ENCODE assay signal across 8 cellular contexts in the genomic region with DNA sequence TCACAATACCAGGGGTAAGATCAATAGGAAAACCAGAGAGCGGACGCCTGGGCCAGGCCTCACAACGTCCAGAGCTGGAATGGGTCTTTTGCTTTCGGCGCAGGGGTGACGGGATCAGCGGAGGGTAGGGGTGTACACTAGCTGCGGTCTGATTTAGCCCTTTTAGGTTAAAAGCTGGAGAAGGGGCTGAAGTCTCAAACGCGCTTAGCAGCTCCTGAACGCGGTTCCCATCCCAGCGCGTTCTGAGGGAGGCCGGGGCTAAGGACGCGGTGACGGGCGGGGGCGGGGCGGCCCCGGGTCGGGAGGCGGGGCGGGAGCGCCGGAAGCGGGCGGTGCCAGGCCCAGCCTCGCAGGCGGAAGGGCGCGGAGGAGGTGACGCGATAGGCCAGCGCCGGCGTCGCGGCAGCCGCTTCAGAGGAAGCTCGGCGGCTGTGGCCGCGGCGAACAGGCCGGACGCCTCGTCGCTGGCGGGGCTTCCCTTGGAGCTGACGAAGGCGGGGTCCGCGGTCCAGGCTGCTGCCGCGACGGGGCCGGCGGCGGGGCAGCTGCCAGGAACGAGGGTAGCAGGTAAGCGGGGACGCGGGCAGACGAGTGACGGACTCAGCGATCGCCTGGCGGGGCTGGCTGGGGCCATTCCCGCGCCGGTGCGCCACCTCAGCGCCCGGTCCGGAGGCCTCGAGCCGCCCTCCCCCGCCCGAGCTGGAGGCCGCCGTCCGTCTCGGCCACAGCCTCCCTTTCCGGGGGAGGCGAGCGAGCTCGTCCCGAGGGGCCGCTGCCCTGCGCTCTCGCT. TPM values are rescaled to one million over a fixed set of nuclear protein-coding genes. Genes with fewer than 3 reads are reported as not detected.
DNase-seq lines count a peak whose midpoint lies in the region; ATAC-seq and TF ChIP-seq lines count a peak whose summit lies in the region.

TSS of gene SENP5 (plus strand) at position 414 of the 790 bp plus-strand sequence. CDS start 17,262 bp downstream, outside the sequence.

- H3K4me3 ChIP-seq in HCT116 (replicated peaks in 1 of 2; ENCODE audit: low read depth in 1 of 2, low read length in 2 of 2) = peak within 1 kb of the TSS; percentile 79 to 97
- peak within 1 kb of the TSS; percentile 92 for H3K4me3 ChIP-seq in MM.1S (ENCODE audit: low read length)
- H3K4me3 ChIP-seq in fibroblast of the aortic adventitia (ENCODE audit: low read depth, low read length) = peak within 1 kb of the TSS; percentile 88

- RAD21 ChIA-PET in HCT116 (lab: Charles Lee; ENCODE audit: low non-redundant PET in 1 of 2, low total read pairs in 2 of 2, uncharacterized antibody in 2 of 2, unreplicated experiment in 2 of 2) = no interaction called here

- CTCF ChIA-PET in HCT116 (lab: Charles Lee) = interaction anchor here (1.2 to 1.3 kb wide), 2 partner anchors 30 to 74 kb away, joined by 3 to 5 read pairs; partner anchors contain the start of gene NCBP2

- peaks cover 18% of the 10 kb centered on the region for H3K4me1 Mint-ChIP-seq in nephron

- H3F3A ChIP-seq in MM.1S (ENCODE audit: insufficient read depth, low read length) = peaks cover 11% of the 10 kb centered on the region

- H3K9me3 ChIP-seq in HCT116 (ENCODE audit: control insufficient read depth in 1 of 2, insufficient read depth in 1 of 2, low read depth in 1 of 2, low read length in 2 of 2) (no peaks in the 10 kb centered on the region), MM.1S (replicated peaks; ENCODE audit: insufficient read depth, low read length) (no peaks in the 10 kb centered on the region)

- H3K27ac ChIP-seq in HCT116 (ENCODE audit: low read depth, low read length) (peak within 1 kb of the TSS; percentile 57), MM.1S (ENCODE audit: low read length) (peak within 1 kb of the TSS; percentile 79)

- H4K20me1 ChIP-seq in HCT116 (ENCODE audit: insufficient read depth) = peaks cover 4% of the 10 kb centered on the region; the same call in 1 of the 2 replicates
- 0 out of 2 replicates have a peak, but pooled peaks cover 12% of the 10 kb centered on the region for H4K20me1 ChIP-seq in MM.1S (ENCODE audit: insufficient read depth, low read length)

- H3K27me3 ChIP-seq in HCT116 (ENCODE audit: insufficient read depth, low read length) (no peaks in the 10 kb centered on the region), MM.1S (replicated peaks; ENCODE audit: insufficient read depth, low read length) (no peaks in the 10 kb centered on the region)

- H3K79me2 ChIP-seq in HCT116 (ENCODE audit: insufficient read depth, low read length) = peaks cover 49% of the 10 kb centered on the region
- H3K79me2 ChIP-seq in MM.1S (ENCODE audit: low read length) = peaks cover 49% of the 10 kb centered on the region

- H3K36me3 ChIP-seq in HCT116 (ENCODE audit: control insufficient read depth in 1 of 2, insufficient read depth in 2 of 2, low read length in 2 of 2) = peaks cover 0 to 4% of the 10 kb centered on the region in 2 experiments; a peak in 2 of 4 replicates
- H3K36me3 ChIP-seq in MM.1S (replicated peaks; ENCODE audit: insufficient read depth, low read length) = no peaks in the 10 kb centered on the region

- peak within 1 kb of the TSS; percentile 82 for H3K9ac ChIP-seq in HCT116 (ENCODE audit: low read length)
- H3K9ac ChIP-seq in MM.1S (ENCODE audit: low read length) = peak within 1 kb of the TSS; percentile 89

- H3K27me3 Mint-ChIP-seq in nephron (ENCODE audit: low read depth) = no peaks in the 10 kb centered on the region

- TF ChIP-seq CTCF in HCT116 (IDR thresholded peaks at IDR 0.05 in 2 of 3, conservative IDR thresholded peaks at IDR 0.05 in 1 of 3; ENCODE audit: borderline replicate concordance in 1 of 3, insufficient read depth in 1 of 3, low read depth in 2 of 3, low read length in 2 of 3) (no peak), MM.1S (IDR thresholded peaks at IDR 0.05; ENCODE audit: low read length) (no peak), fibroblast of the aortic adventitia (IDR thresholded peaks at IDR 0.05; ENCODE audit: insufficient read depth, low read length) (no peak), nephron (IDR thresholded peaks at IDR 0.05; ENCODE audit: unreplicated experiment in 3 of 3) (no peak)

- BruUV-seq in HCT116 (replicated peaks; lab: Mats Ljungman, UMichigan) = no TSS peak

- peak; percentile 86 for DNase-seq in GDM1 (lab: John Stamatoyannopoulos, UW)
- peak; percentile 62 for DNase-seq in HCT116 (ENCODE audit: low read depth, low spot score)
- peak; percentile 97 for DNase-seq in MM.1S
- DNase-seq in SHP77 treated with DMSO at 0.1 percent for 48 hours (lab: John Stamatoyannopoulos, UW) = peak; percentile 42
- DNase-seq in activated effector memory CD4-positive, alpha-beta T cell treated with anti-CD3 and anti-CD28 coated beads, Interleukin-2, amount 50 U/mL, for 16 hours = peak; percentile 96
- DNase-seq in fibroblast of the aortic adventitia (ENCODE audit: low read depth) = peak; percentile 81
- DNase-seq in stimulated activated naive CD8-positive, alpha-beta T cell treated with anti-CD3 and anti-CD28 coated beads, Interleukin-15, Interleukin-2, amounts not matched to agents 100 U/mL and 50 U/mL, for 24 hours = peak; percentile 93

- H3K27ac Mint-ChIP-seq in nephron = peak within 1 kb of the TSS; percentile 86 to 99 (median 98)

- peak within 1 kb of the TSS; percentile 98 to 99 (median 99) for H3K4me3 Mint-ChIP-seq in nephron

- POLR2A ChIA-PET in HCT116 (lab: Charles Lee) = interaction anchor here (0.7 to 1.4 kb wide), 5 partner anchors 13 to 128 kb away, joined by 3 to 6 read pairs (median 4); partner anchors contain the start of genes NCBP2 and PAK2

- H3K4me1 ChIP-seq in HCT116 (ENCODE audit: control insufficient read depth in 1 of 2, insufficient read depth in 2 of 2, low read length in 2 of 2) (peaks cover 7 to 13% of the 10 kb centered on the region in 2 experiments; a peak in 3 of 4 replicates), MM.1S (ENCODE audit: low read length) (peaks cover 10% of the 10 kb centered on the region)

- H3K4me2 ChIP-seq in HCT116 (ENCODE audit: low read length) (peak within 1 kb of the TSS; percentile 79), MM.1S (ENCODE audit: low read depth, low read length) (peak within 1 kb of the TSS; percentile 93)

- no peak for TF ChIP-seq RAD21 in HCT116 (IDR thresholded peaks at IDR 0.05; ENCODE audit: low read depth)

- H2AFZ ChIP-seq in HCT116 (ENCODE audit: low read depth, low read length, poor library complexity, severe bottlenecking) = peak within 1 kb of the TSS; percentile 28
- H2AFZ ChIP-seq in MM.1S (ENCODE audit: low read length) = peak within 1 kb of the TSS; percentile 98

- H3K9me2 ChIP-seq in HCT116 (ENCODE audit: insufficient read depth) (no peaks in the 10 kb centered on the region), MM.1S (replicated peaks; ENCODE audit: insufficient read depth, low read length) (no peaks in the 10 kb centered on the region)

- peaks cover 6% of the 10 kb centered on the region for H3K36me3 Mint-ChIP-seq in nephron (ENCODE audit: low read depth)

- peak; percentile 94 for ATAC-seq in HCT116
- peak; percentile 98 for ATAC-seq in stimulated activated naive CD8-positive, alpha-beta T cell treated with anti-CD3 and anti-CD28 coated beads, Interleukin-15, Interleukin-2, amounts not matched to agents 100 U/mL and 50 U/mL, for 24 hours

- intact Hi-C loops in HCT116 (cut with micrococcal nuclease) = no loop called here

- peaks cover 7% of the 10 kb centered on the region for H3K9me3 Mint-ChIP-seq in nephron

- TF ChIP-seq POLR2A in HCT116 (IDR thresholded peaks at IDR 0.05; ENCODE audit: borderline replicate concordance, extremely low read depth, insufficient read depth, insufficient read length) = peak; percentile 90

TF ChIP-seq in HCT116, 20 proteins besides CTCF, POLR2A, EP300 and RAD21 (continues in another document):
- TF ChIP-seq EGR1 (IDR thresholded peaks at IDR 0.05; ENCODE audit: low read depth) (0 out of 2 replicates have a peak, but pooled peaks have one; percentile 22), SP1 (IDR thresholded peaks at IDR 0.05; ENCODE audit: low read depth) (no peak; the same call in 1 of the 2 replicates), POLR2AphosphoS5 (IDR thresholded peaks at IDR 0.05; ENCODE audit: low read depth, low read length) (peak; percentile 97), FOSL1 (IDR thresholded peaks at IDR 0.05; ENCODE audit: low read depth) (no peak), ZNF274 (IDR thresholded peaks at IDR 0.05; ENCODE audit: low read depth, low read length) (no peak), ATF3 (IDR thresholded peaks at IDR 0.05) (no peak), EZH2phosphoT487 (IDR thresholded peaks at IDR 0.05; ENCODE audit: borderline replicate concordance) (no peak), JUND (IDR thresholded peaks at IDR 0.05) (no peak), YY1 (IDR thresholded peaks at IDR 0.05; ENCODE audit: extremely low read depth, insufficient replicate concordance, low read depth, low read length) (peak; percentile 84)
- TF ChIP-seq, protein P1, sequence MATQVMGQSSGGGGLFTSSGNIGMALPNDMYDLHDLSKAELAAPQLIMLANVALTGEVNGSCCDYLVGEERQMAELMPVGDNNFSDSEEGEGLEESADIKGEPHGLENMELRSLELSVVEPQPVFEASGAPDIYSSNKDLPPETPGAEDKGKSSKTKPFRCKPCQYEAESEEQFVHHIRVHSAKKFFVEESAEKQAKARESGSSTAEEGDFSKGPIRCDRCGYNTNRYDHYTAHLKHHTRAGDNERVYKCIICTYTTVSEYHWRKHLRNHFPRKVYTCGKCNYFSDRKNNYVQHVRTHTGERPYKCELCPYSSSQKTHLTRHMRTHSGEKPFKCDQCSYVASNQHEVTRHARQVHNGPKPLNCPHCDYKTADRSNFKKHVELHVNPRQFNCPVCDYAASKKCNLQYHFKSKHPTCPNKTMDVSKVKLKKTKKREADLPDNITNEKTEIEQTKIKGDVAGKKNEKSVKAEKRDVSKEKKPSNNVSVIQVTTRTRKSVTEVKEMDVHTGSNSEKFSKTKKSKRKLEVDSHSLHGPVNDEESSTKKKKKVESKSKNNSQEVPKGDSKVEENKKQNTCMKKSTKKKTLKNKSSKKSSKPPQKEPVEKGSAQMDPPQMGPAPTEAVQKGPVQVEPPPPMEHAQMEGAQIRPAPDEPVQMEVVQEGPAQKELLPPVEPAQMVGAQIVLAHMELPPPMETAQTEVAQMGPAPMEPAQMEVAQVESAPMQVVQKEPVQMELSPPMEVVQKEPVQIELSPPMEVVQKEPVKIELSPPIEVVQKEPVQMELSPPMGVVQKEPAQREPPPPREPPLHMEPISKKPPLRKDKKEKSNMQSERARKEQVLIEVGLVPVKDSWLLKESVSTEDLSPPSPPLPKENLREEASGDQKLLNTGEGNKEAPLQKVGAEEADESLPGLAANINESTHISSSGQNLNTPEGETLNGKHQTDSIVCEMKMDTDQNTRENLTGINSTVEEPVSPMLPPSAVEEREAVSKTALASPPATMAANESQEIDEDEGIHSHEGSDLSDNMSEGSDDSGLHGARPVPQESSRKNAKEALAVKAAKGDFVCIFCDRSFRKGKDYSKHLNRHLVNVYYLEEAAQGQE (IDR thresholded peaks at IDR 0.05; ENCODE audit: low read depth) = no peak

RNA-seq across cellular contexts. Expression of gene SENP5, which starts in this region (rescaled TPM):
- total RNA-seq in HCT116 (2021; ENCODE audit: unreplicated experiment) = 27.6 TPM
- polyA plus RNA-seq in HCT116 (2012) = 11.0 and 11.5 TPM in 2 replicates
- total RNA-seq in fibroblast of the aortic adventitia (ENCODE audit: low replicate concordance) = 28.2 and 38.1 TPM in 2 replicates

Comparison
In these comparisons a context has a peak if more than half of its experiments do, and no peak if none do; other contexts are left out.
1. Peak in every context shown above with its lines: DNase-seq, ATAC-seq, H3K4me3 ChIP-seq and H3K27ac ChIP-seq.
2. DNase-seq: peak in every context shown above with its lines; median percentile 97 in MM.1S; 96 in activated effector memory CD4-positive, alpha-beta T cell treated with anti-CD3 and anti-CD28 coated beads, Interleukin-2, amount 50 U/mL, for 16 hours; 93 in stimulated activated naive CD8-positive, alpha-beta T cell treated with anti-CD3 and anti-CD28 coated beads, Interleukin-15, Interleukin-2, amounts not matched to agents 100 U/mL and 50 U/mL, for 24 hours; 86 in GDM1; 81 in fibroblast of the aortic adventitia; 62 in HCT116; 42 in SHP77 treated with DMSO at 0.1 percent for 48 hours.